1 cellular context compared by ENCODE assay signal in the genomic region with DNA sequence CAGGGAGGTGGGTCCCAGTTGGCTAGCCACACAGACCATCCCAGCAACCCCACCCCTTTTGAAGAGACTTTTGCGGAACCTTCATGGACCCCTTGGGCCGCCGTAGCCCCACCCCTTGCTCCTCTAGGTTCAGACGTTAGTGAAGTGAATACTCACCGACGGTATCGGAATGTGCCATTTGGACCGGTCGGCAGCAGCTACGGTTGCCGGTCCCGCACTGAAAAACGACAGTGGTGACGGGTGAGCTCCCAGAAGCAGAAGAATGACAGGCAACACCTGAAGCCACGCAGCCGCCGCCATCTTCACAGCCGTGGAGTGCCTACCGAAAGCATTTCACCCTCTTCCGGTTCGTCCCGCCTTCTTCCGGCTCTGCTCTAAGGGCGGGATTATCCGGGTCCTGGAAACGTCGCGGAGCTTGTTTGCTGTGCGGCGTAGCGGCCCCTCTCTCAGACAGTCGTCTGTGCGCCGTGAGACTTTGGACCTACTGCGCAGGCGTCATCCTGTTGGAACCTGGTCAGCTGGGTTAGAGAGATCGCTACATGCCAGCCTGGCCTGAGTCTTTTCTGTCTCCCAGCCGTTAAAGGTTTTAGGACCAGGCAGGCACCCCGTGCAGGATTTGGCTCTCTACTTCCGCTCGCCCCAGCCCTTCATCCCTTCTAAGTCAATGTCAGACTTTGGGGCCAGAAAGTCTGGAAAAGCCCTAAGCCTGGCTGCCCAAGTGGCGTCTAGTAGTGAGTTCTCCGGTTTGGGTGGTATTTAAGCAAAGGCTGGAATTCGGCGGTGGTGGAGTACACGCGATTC.
TF ChIP-seq lines count a peak whose summit lies in the region.

A gene with protein sequence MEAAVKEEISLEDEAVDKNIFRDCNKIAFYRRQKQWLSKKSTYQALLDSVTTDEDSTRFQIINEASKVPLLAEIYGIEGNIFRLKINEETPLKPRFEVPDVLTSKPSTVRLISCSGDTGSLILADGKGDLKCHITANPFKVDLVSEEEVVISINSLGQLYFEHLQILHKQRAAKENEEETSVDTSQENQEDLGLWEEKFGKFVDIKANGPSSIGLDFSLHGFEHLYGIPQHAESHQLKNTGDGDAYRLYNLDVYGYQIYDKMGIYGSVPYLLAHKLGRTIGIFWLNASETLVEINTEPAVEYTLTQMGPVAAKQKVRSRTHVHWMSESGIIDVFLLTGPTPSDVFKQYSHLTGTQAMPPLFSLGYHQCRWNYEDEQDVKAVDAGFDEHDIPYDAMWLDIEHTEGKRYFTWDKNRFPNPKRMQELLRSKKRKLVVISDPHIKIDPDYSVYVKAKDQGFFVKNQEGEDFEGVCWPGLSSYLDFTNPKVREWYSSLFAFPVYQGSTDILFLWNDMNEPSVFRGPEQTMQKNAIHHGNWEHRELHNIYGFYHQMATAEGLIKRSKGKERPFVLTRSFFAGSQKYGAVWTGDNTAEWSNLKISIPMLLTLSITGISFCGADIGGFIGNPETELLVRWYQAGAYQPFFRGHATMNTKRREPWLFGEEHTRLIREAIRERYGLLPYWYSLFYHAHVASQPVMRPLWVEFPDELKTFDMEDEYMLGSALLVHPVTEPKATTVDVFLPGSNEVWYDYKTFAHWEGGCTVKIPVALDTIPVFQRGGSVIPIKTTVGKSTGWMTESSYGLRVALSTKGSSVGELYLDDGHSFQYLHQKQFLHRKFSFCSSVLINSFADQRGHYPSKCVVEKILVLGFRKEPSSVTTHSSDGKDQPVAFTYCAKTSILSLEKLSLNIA (N-terminal part only) (plus strand): TSS at position 103 of the 801 bp plus-strand sequence. CDS start 1,281 bp downstream, outside the sequence.
A gene with protein sequence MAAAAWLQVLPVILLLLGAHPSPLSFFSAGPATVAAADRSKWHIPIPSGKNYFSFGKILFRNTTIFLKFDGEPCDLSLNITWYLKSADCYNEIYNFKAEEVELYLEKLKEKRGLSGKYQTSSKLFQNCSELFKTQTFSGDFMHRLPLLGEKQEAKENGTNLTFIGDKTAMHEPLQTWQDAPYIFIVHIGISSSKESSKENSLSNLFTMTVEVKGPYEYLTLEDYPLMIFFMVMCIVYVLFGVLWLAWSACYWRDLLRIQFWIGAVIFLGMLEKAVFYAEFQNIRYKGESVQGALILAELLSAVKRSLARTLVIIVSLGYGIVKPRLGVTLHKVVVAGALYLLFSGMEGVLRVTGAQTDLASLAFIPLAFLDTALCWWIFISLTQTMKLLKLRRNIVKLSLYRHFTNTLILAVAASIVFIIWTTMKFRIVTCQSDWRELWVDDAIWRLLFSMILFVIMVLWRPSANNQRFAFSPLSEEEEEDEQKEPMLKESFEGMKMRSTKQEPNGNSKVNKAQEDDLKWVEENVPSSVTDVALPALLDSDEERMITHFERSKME (minus strand): TSS at position 335 of the 801 bp plus-strand sequence. CDS start 35 bp downstream, at position 300.

TF ChIP-seq in HEK293, 187 proteins besides CTCF, POLR2A, EP300 and RAD21 (continued from another document):
- TF ChIP-seq ZNF600 (tag by site-specific recombination; IDR thresholded peaks at IDR 0.05): peak; percentile 14; the same call in 1 of the 2 replicates
- TF ChIP-seq ZBTB21 (tag by site-specific recombination; IDR thresholded peaks at IDR 0.05): peak; percentile 35; the same call in 1 of the 2 replicates
- TF ChIP-seq ZNF24 (tag by site-specific recombination; IDR thresholded peaks at IDR 0.05): peak; percentile 82
- peak; percentile 97 for TF ChIP-seq ZNF335 (tag by site-specific recombination; conservative IDR thresholded peaks at IDR 0.05)
- no peak for TF ChIP-seq ZNF146 (tag by site-specific recombination; IDR thresholded peaks at IDR 0.05)
- no peak for TF ChIP-seq ZNF350 (tag by site-specific recombination; IDR thresholded peaks at IDR 0.05)
- TF ChIP-seq, protein P1, sequence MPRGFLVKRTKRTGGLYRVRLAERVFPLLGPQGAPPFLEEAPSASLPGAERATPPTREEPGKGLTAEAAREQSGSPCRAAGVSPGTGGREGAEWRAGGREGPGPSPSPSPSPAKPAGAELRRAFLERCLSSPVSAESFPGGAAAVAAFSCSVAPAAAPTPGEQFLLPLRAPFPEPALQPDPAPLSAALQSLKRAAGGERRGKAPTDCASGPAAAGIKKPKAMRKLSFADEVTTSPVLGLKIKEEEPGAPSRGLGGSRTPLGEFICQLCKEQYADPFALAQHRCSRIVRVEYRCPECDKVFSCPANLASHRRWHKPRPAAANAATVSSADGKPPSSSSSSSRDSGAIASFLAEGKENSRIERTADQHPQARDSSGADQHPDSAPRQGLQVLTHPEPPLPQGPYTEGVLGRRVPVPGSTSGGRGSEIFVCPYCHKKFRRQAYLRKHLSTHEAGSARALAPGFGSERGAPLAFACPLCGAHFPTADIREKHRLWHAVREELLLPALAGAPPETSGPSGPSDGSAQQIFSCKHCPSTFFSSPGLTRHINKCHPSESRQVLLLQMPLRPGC (tag by site-specific recombination; IDR thresholded peaks at IDR 0.05): peak; percentile 84
- peak; percentile 83 for TF ChIP-seq ZNF629 (tag by site-specific recombination; IDR thresholded peaks at IDR 0.05)
- peak; percentile 95 for TF ChIP-seq ZNF324 (tag by site-specific recombination; IDR thresholded peaks at IDR 0.05)
- TF ChIP-seq, protein P2, sequence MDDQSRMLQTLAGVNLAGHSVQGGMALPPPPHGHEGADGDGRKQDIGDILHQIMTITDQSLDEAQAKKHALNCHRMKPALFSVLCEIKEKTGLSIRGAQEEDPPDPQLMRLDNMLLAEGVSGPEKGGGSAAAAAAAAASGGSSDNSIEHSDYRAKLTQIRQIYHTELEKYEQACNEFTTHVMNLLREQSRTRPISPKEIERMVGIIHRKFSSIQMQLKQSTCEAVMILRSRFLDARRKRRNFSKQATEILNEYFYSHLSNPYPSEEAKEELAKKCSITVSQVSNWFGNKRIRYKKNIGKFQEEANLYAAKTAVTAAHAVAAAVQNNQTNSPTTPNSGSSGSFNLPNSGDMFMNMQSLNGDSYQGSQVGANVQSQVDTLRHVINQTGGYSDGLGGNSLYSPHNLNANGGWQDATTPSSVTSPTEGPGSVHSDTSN (CRISPR knock-in tag; IDR thresholded peaks at IDR 0.05): no peak; the same call in 1 of the 2 replicates
- TF ChIP-seq, protein P3, sequence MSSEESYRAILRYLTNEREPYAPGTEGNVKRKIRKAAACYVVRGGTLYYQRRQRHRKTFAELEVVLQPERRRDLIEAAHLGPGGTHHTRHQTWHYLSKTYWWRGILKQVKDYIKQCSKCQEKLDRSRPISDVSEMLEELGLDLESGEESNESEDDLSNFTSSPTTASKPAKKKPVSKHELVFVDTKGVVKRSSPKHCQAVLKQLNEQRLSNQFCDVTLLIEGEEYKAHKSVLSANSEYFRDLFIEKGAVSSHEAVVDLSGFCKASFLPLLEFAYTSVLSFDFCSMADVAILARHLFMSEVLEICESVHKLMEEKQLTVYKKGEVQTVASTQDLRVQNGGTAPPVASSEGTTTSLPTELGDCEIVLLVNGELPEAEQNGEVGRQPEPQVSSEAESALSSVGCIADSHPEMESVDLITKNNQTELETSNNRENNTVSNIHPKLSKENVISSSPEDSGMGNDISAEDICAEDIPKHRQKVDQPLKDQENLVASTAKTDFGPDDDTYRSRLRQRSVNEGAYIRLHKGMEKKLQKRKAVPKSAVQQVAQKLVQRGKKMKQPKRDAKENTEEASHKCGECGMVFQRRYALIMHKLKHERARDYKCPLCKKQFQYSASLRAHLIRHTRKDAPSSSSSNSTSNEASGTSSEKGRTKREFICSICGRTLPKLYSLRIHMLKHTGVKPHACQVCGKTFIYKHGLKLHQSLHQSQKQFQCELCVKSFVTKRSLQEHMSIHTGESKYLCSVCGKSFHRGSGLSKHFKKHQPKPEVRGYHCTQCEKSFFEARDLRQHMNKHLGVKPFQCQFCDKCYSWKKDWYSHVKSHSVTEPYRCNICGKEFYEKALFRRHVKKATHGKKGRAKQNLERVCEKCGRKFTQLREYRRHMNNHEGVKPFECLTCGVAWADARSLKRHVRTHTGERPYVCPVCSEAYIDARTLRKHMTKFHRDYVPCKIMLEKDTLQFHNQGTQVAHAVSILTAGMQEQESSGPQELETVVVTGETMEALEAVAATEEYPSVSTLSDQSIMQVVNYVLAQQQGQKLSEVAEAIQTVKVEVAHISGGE (tag by site-specific recombination; conservative IDR thresholded peaks at IDR 0.05; ENCODE audit: low read depth): peak; percentile 94
TF ChIP-seq in HEK293: peak in this region for 53.
